ENCODE assay signal across 15 cellular contexts in genomic region chr2:223740679-223741078, GRCh38.
DNase-seq lines count a peak whose midpoint lies in the region; ATAC-seq, FAIRE-seq and TF ChIP-seq lines count a peak whose summit lies in the region.
"Had no signal": no experiment of that assay in that cellular context is flagged by ENCODE, and none has a peak within 500 bp of the region (broad histone marks: within the 10 kb centered on the region; RNA-seq: fewer than 3 reads in every experiment).

No MANE protein-coding gene starts in this region.

- no peak overlapping the region for H3K27ac Mint-ChIP-seq in endodermal cell
- H3K27ac Mint-ChIP-seq: B cell; CD4-positive, alpha-beta T cell; GM23338; H9 had no signal

- no peak overlapping the region for H3K4me3 Mint-ChIP-seq in endodermal cell
- H3K4me3 Mint-ChIP-seq: B cell; CD4-positive, alpha-beta T cell; GM23338; H9 had no signal

- H3K4me3 ChIP-seq in H1 (ENCODE audit: extremely low read depth in 1 of 4, insufficient read depth in 2 of 4, low read depth in 3 of 4, low read length in 4 of 4) (no peak overlapping the region), neuronal stem cell (ENCODE audit: low read length in 2 of 2) (no peak overlapping the region), endodermal cell (ENCODE audit: low read length) (no peak overlapping the region)
- H3K4me3 ChIP-seq: GM23338 had no signal

- TF ChIP-seq POLR2A in H1 (IDR thresholded peaks at IDR 0.05; ENCODE audit: control extremely low read depth in 1 of 2, low read depth in 2 of 2, low read length in 2 of 2), result no peak

- in situ Hi-C loops in G401 (cut with HindIII; ENCODE audit: low sequenced_read_pairs), result no loop called here

- TF ChIP-seq EP300 in H1 (IDR thresholded peaks at IDR 0.05; ENCODE audit: borderline replicate concordance in 1 of 2, low read depth in 2 of 2, low read length in 2 of 2), result no peak

- no peaks in the 10 kb centered on the region for H3K23me2 ChIP-seq in H1 (ENCODE audit: low read depth, low read length)

- POLR2A ChIA-PET in H1 (lab: Charles Lee; ENCODE audit: partially characterized antibody), result interaction anchor here (1.4 kb wide), 1 partner anchor 17 kb away, joined by 5 read pairs; no protein-coding TSS in a partner anchor

- H2BK120ac ChIP-seq in H1 (replicated peaks; ENCODE audit: low read depth, low read length) (no peak overlapping the region), neuronal stem cell (ENCODE audit: low read depth, low read length) (no peak overlapping the region)

- CTCF ChIA-PET in H1 (lab: Charles Lee; ENCODE audit: partially characterized antibody), result interaction anchor here (0.6 to 3.3 kb wide), 4 partner anchors 10 to 46 kb away, joined by 3 to 20 read pairs (median 6); no protein-coding TSS in a partner anchor

- H4K20me1 ChIP-seq in H1 (replicated peaks in 1 of 2; ENCODE audit: control insufficient read depth in 1 of 2, insufficient read depth in 2 of 2, low read length in 2 of 2), result no peaks in the 10 kb centered on the region

- no peaks in the 10 kb centered on the region; a peak in 1 of 7 replicates for H3K4me1 ChIP-seq in H1 (replicated peaks in 1 of 4; ENCODE audit: control insufficient read depth in 3 of 4, insufficient read depth in 4 of 4, low read length in 3 of 4)
- peaks cover 0 to 1% of the 10 kb centered on the region in 2 donors for H3K4me1 ChIP-seq in neuronal stem cell (ENCODE audit: control insufficient read depth in 2 of 2, insufficient read depth in 1 of 2, low read depth in 1 of 2, low read length in 2 of 2)
- no peaks in the 10 kb centered on the region for H3K4me1 ChIP-seq in endodermal cell (ENCODE audit: control insufficient read depth, insufficient read depth, low read length)

- H3K79me1 ChIP-seq in H1 (ENCODE audit: low read depth, low read length) (no peaks in the 10 kb centered on the region), neuronal stem cell (ENCODE audit: low read depth, low read length) (no peaks in the 10 kb centered on the region)

- H3K27ac ChIP-seq in H1 (ENCODE audit: low read depth, low read length) (no peak overlapping the region), neuronal stem cell (replicated peaks; ENCODE audit: low read length) (no peak overlapping the region), endodermal cell (ENCODE audit: low read depth, low read length) (no peak overlapping the region)

- no peaks in the 10 kb centered on the region for H3K27me3 Mint-ChIP-seq in endodermal cell (ENCODE audit: insufficient read depth)
- H3K27me3 Mint-ChIP-seq: B cell had no signal

- no peak overlapping the region for H3K4me2 ChIP-seq in H1 (ENCODE audit: insufficient read depth in 1 of 2, low read depth in 2 of 2, low read length in 2 of 2)
- no peak overlapping the region for H3K4me2 ChIP-seq in neuronal stem cell (ENCODE audit: insufficient read depth, low read length, poor library complexity, severe bottlenecking)
- H3K4me2 ChIP-seq: GM23338 had no signal

- TF ChIP-seq RAD21 in H1 (IDR thresholded peaks at IDR 0.05 in 1 of 2, conservative IDR thresholded peaks at IDR 0.05 in 1 of 2; ENCODE audit: low read depth in 2 of 2, low read length in 2 of 2), result no peak

- H4K5ac ChIP-seq in H1 (ENCODE audit: insufficient read length, low read depth, low read length), result no peak overlapping the region

- H3K36me3 Mint-ChIP-seq in endodermal cell (ENCODE audit: low read depth), result no peaks in the 10 kb centered on the region

- H3K9me3 ChIP-seq in H1 (ENCODE audit: insufficient read depth in 2 of 2, low read depth in 1 of 2, low read length in 1 of 2), result no peaks in the 10 kb centered on the region
- peaks cover 0 to 2% of the 10 kb centered on the region in 2 donors for H3K9me3 ChIP-seq in neuronal stem cell (replicated peaks in 1 of 2; ENCODE audit: control insufficient read depth in 2 of 2, insufficient read depth in 1 of 2, low read depth in 1 of 2, low read length in 2 of 2)
- no peaks in the 10 kb centered on the region for H3K9me3 ChIP-seq in endodermal cell (ENCODE audit: control insufficient read depth, low read length)

- H3K4me1 Mint-ChIP-seq in endodermal cell, result no peaks in the 10 kb centered on the region
- H3K4me1 Mint-ChIP-seq: B cell had no signal

- H3K79me2 ChIP-seq in H1 (ENCODE audit: control insufficient read depth in 1 of 2, insufficient read depth in 2 of 2, low read length in 2 of 2), result no peaks in the 10 kb centered on the region

- DNase-seq in Right ventricle myocardium superior (no peak), cardiac septum (ENCODE audit: low spot score) (no peak), G401 (ENCODE audit: low spot score) (peak; percentile 20), H1 (ENCODE audit: low read depth in 1 of 2, low spot score in 2 of 2) (no peak), neuronal stem cell (ENCODE audit: low spot score) (no peak), endodermal cell (no peak), amygdala (lab: John Stamatoyannopoulos, UW) (no peak)
- DNase-seq: CD4-positive, alpha-beta T cell; DMS79; H9 had no signal

- no peak overlapping the region for H3K4ac ChIP-seq in H1 (replicated peaks; ENCODE audit: insufficient read length, low read depth, low read length)
- no peak overlapping the region for H3K4ac ChIP-seq in neuronal stem cell (ENCODE audit: low read length)

- no peak overlapping the region for H3K56ac ChIP-seq in H1 (replicated peaks; ENCODE audit: insufficient read length, low read depth, low read length)

- H2AFZ ChIP-seq in H1 (ENCODE audit: low read length) (no peak overlapping the region), neuronal stem cell (ENCODE audit: low read length) (no peak overlapping the region)
- H2AFZ ChIP-seq: GM23338 had no signal

- H3K36me3 ChIP-seq in H1 (ENCODE audit: control insufficient read depth in 2 of 4, insufficient read depth in 4 of 4, low read length in 3 of 4) (no peaks in the 10 kb centered on the region), neuronal stem cell (replicated peaks in 1 of 2; ENCODE audit: control insufficient read depth in 2 of 2, insufficient read depth in 2 of 2, low read length in 2 of 2) (no peaks in the 10 kb centered on the region), endodermal cell (ENCODE audit: control insufficient read depth, insufficient read depth, low read length) (no peaks in the 10 kb centered on the region)

- no peak overlapping the region for H4K91ac ChIP-seq in H1 (replicated peaks; ENCODE audit: insufficient read length, low read length)
- H4K91ac ChIP-seq in neuronal stem cell (ENCODE audit: low read depth, low read length, poor library complexity), result no peak overlapping the region

- H2BK15ac ChIP-seq in H1 (ENCODE audit: low read length) (no peak overlapping the region), neuronal stem cell (ENCODE audit: low read length) (no peak overlapping the region)

- ATAC-seq in Right ventricle myocardium superior (ENCODE audit: poor library complexity) (peak; percentile 55), GM19395 (IDR thresholded peaks at IDR 0.05; ENCODE audit: unreplicated experiment) (no peak)
- ATAC-seq: GM23338 had no signal

- WGBS in H1 (ENCODE audit: extremely low coverage in 1 of 2, insufficient coverage in 1 of 2, insufficient read length in 1 of 2, insufficient replicate concordance in 2 of 2, low coverage in 1 of 2, low lambda C conversion rate in 2 of 2, missing lambda C conversion rate in 1 of 2), 2 experiments, result 96% methylated on average over 5 of the region's 5 CpGs; no CpG with 5 or more reads in 1 of the 2 experiments
- WGBS in neuronal stem cell (ENCODE audit: extremely low coverage in 2 of 2, insufficient read length in 2 of 2, insufficient replicate concordance in 1 of 2), 2 donors, result no CpG with 5 or more reads among the region's 5 CpGs
- 80 to 87% methylated on average over 3 to 5 of the region's 5 CpGs for WGBS in endodermal cell (ENCODE audit: insufficient coverage in 1 of 2, insufficient read length in 1 of 2), 2 experiments

- H2BK5ac ChIP-seq in H1 (ENCODE audit: low read depth, low read length) (no peak overlapping the region), neuronal stem cell (ENCODE audit: low read length) (no peak overlapping the region)

- H3K9me3 Mint-ChIP-seq in endodermal cell, result no peaks in the 10 kb centered on the region
- H3K9me3 Mint-ChIP-seq: CD4-positive, alpha-beta T cell; GM23338; H9 had no signal

- H2BK12ac ChIP-seq in H1 (ENCODE audit: low read depth, low read length) (no peak overlapping the region), neuronal stem cell (ENCODE audit: low read length) (no peak overlapping the region)

- H3K14ac ChIP-seq in H1 (ENCODE audit: insufficient read length) (no peak overlapping the region), neuronal stem cell (ENCODE audit: low read length) (no peak overlapping the region)

- H2BK20ac ChIP-seq in H1 (ENCODE audit: low read length), result no peak overlapping the region

- H3K27me3 ChIP-seq in H1 (replicated peaks in 1 of 4; ENCODE audit: control insufficient read depth in 3 of 4, extremely low read depth in 1 of 4, insufficient read depth in 3 of 4, low read length in 3 of 4) (no peaks in the 10 kb centered on the region), neuronal stem cell (ENCODE audit: control insufficient read depth in 3 of 3, insufficient read depth in 3 of 3, low read depth in 1 of 3, low read length in 3 of 3) (no peaks in the 10 kb centered on the region), endodermal cell (ENCODE audit: control insufficient read depth, insufficient read depth, low read length, poor library complexity, severe bottlenecking) (no peaks in the 10 kb centered on the region)

- intact Hi-C loops in Right ventricle myocardium superior (cut with DNase I) (no loop called here), cardiac septum (cut with DNase I) (no loop called here)

- H3K23ac ChIP-seq in H1 (ENCODE audit: insufficient read length) (no peak overlapping the region), neuronal stem cell (ENCODE audit: low read depth, low read length, poor library complexity) (peak overlapping the region; percentile 6)

- H3K9ac ChIP-seq in H1 (replicated peaks in 1 of 4; ENCODE audit: extremely low read depth in 1 of 4, low read depth in 3 of 4, low read length in 3 of 4) (no peak overlapping the region), neuronal stem cell (ENCODE audit: low read depth, low read length, poor library complexity) (no peak overlapping the region), endodermal cell (ENCODE audit: extremely low read depth, low read length, poor library complexity, severe bottlenecking) (no peak overlapping the region)

- TF ChIP-seq CTCF in H1 (IDR thresholded peaks at IDR 0.05; ENCODE audit: control extremely low read depth in 1 of 3, insufficient read depth in 1 of 3, low read depth in 1 of 3, low read length in 3 of 3) (no peak), endodermal cell (conservative IDR thresholded peaks at IDR 0.05) (no peak)

- H4K8ac ChIP-seq in H1 (ENCODE audit: extremely low read depth, insufficient read depth, low read length) (peak overlapping the region; percentile 3; the same call in 1 of the 2 replicates), neuronal stem cell (ENCODE audit: low read depth, low read length) (no peak overlapping the region)

- H3K18ac ChIP-seq in H1 (ENCODE audit: extremely low read depth, low read length) (no peak overlapping the region), neuronal stem cell (ENCODE audit: low read length) (no peak overlapping the region)

- no peak overlapping the region for H2AK5ac ChIP-seq in H1 (ENCODE audit: low read depth, low read length)
- no peak overlapping the region for H2AK5ac ChIP-seq in neuronal stem cell (ENCODE audit: low read depth, low read length)

- FAIRE-seq in H1 (lab: Jason Lieb, UNC), result no peak
- FAIRE-seq: G401.6, GM12891 had no signal

TF ChIP-seq in H1, 55 proteins besides CTCF, POLR2A, EP300 and RAD21 (continues in another document):
- no peak for TF ChIP-seq GABPA (IDR thresholded peaks at IDR 0.05; ENCODE audit: borderline replicate concordance, insufficient read depth, low read length)
